Comparison of ENCODE assay signal across 9 cellular contexts in genomic region chr21:31098576-31099005, GRCh38.
DNase-seq lines count a peak whose midpoint lies in the region; ATAC-seq, FAIRE-seq and TF ChIP-seq lines count a peak whose summit lies in the region.
"Had no signal": no experiment of that assay in that cellular context is flagged by ENCODE, and none has a peak within 500 bp of the region (broad histone marks: within the 10 kb centered on the region; RNA-seq: fewer than 3 reads in every experiment).

No MANE protein-coding gene starts in this region.

- CTCF ChIA-PET in HepG2 (lab: Yijun Ruan, JAX; ENCODE audit: low intra/inter-chr PET ratio, low total read pairs), result interaction anchor here (0.9 to 3.4 kb wide), 2 partner anchors 82 to 506 kb away, joined by 9 to 21 read pairs; no protein-coding TSS in a partner anchor

- TF ChIP-seq RAD21 in HepG2 (CRISPR knock-in tag; IDR thresholded peaks at IDR 0.05), result peak; percentile 53; the same call in 1 of the 2 replicates

- 8% methylated on average over 16 of the region's 23 CpGs for WGBS in HepG2 (ENCODE audit: low lambda C conversion rate)

- H3K9ac ChIP-seq in HepG2 (ENCODE audit: insufficient read depth, low read depth, low read length), result no peak overlapping the region

- in situ Hi-C loops in HepG2 (cut with HindIII; ENCODE audit: extremely low pct_ligation_motif_present, low pct_unique_long_range_greater_than_20kb), result loop anchor here (5.0 to 25.0 kb wide), 5 partner anchors 84 to 2011 kb away; partner anchors contain the start of genes KRTAP23-1 and KRTAP27-1

- H3K4me1 ChIP-seq in HepG2 (ENCODE audit: insufficient read depth, low read length), result no peaks in the 10 kb centered on the region

- TF ChIP-seq EP300 in HepG2 (IDR thresholded peaks at IDR 0.05; ENCODE audit: low read depth in 2 of 2, low read length in 2 of 2) (no peak), HepG2 (CRISPR knock-in tag; IDR thresholded peaks at IDR 0.05; ENCODE audit: borderline replicate concordance) (no peak)

- ATAC-seq in HG02798 (IDR thresholded peaks at IDR 0.05; ENCODE audit: poor library complexity, unreplicated experiment) (peak; percentile 53), HepG2 (peak; percentile 95), HG03457 (IDR thresholded peaks at IDR 0.05; ENCODE audit: unreplicated experiment) (no peak)

- no peaks in the 10 kb centered on the region for H3K36me3 ChIP-seq in HepG2 (replicated peaks in 1 of 2; ENCODE audit: control insufficient read depth in 1 of 2, insufficient read depth in 2 of 2, low read length in 2 of 2)

- no peak overlapping the region for H3K27ac ChIP-seq in HepG2 (ENCODE audit: extremely low read length, insufficient read depth, low read length)

- no peak for TF ChIP-seq POLR2A in HepG2 (IDR thresholded peaks at IDR 0.05; ENCODE audit: insufficient read depth in 1 of 2, low read depth in 2 of 2, low read length in 2 of 2)

- TF ChIP-seq CTCF in HepG2 (CRISPR knock-in tag; IDR thresholded peaks at IDR 0.05), result peak; percentile 87

- H3K4me2 ChIP-seq in HepG2 (ENCODE audit: low read depth, low read length), result no peak overlapping the region

- no peaks in the 10 kb centered on the region for H3K9me3 ChIP-seq in HepG2 (ENCODE audit: low read length)

- no peak overlapping the region for H3K4me3 ChIP-seq in HepG2 (replicated peaks in 1 of 3; ENCODE audit: insufficient read depth in 1 of 3, low read depth in 2 of 3, low read length in 3 of 3)

- intact Hi-C loops in HepG2 (cut with micrococcal nuclease; ENCODE audit: unreplicated experiment), result loop anchor here (1.0 kb wide), 2 partner anchors 82 to 506 kb away; no protein-coding TSS in a partner anchor

- DNase-seq in EH (ENCODE audit: low read depth) (peak; percentile 47), NCI-H345 (lab: John Stamatoyannopoulos, UW) (peak; percentile 63), HepG2 (ENCODE audit: low spot score) (peak; percentile 18)
- DNase-seq in activated CD4-positive, CD25-positive, alpha-beta regulatory T cell (lab: John Stamatoyannopoulos, UW), result peak; percentile 50 to 69 (median 58)
- DNase-seq in central memory CD4-positive, alpha-beta T cell, result peak; percentile 50
- DNase-seq in stimulated activated CD4-positive, alpha-beta T cell treated with anti-CD3 and anti-CD28 coated beads, TNF-alpha, amount 100 ng/mL, for 4 hours (ENCODE audit: low read depth in 3 of 3), result peak; percentile 49 to 56 (median 53)

- no TSS peak for BruUV-seq in HepG2 (replicated peaks; lab: Mats Ljungman, UMichigan)

- no peak overlapping the region for H2AFZ ChIP-seq in HepG2 (ENCODE audit: low read length)

- FAIRE-seq in HepG2 (lab: Jason Lieb, UNC), result peak; percentile 32
- FAIRE-seq: endometrium had no signal

- H4K20me1 ChIP-seq in HepG2 (ENCODE audit: insufficient read depth, low read length), result no peaks in the 10 kb centered on the region

- no peaks in the 10 kb centered on the region for H3K79me2 ChIP-seq in HepG2 (ENCODE audit: insufficient read depth, low read length)

- H3K27me3 ChIP-seq in HepG2 (ENCODE audit: control insufficient read depth in 1 of 2, insufficient read depth in 2 of 2, low read length in 2 of 2), result no peaks in the 10 kb centered on the region

- POLR2A ChIA-PET in HepG2 (lab: Yijun Ruan, JAX), result no interaction called here

TF ChIP-seq in HepG2, 621 proteins besides CTCF, POLR2A, EP300 and RAD21 (continues in another document):
- no peak for TF ChIP-seq MAFG (CRISPR knock-in tag; IDR thresholded peaks at IDR 0.05)
- TF ChIP-seq CBX1 (IDR thresholded peaks at IDR 0.05; ENCODE audit: low read depth), result no peak
- peak; percentile 26 for TF ChIP-seq XRCC5 (optimal IDR thresholded peaks at IDR 0.05; ENCODE audit: low read length)
- no peak for TF ChIP-seq ZNF672 (CRISPR knock-in tag; IDR thresholded peaks at IDR 0.05)
- no peak for TF ChIP-seq ZSCAN31 (CRISPR knock-in tag; IDR thresholded peaks at IDR 0.05; ENCODE audit: low read depth)
- TF ChIP-seq RFX5 (IDR thresholded peaks at IDR 0.05; ENCODE audit: low read depth, low read length), result no peak
- TF ChIP-seq ARID2 (CRISPR knock-in tag; IDR thresholded peaks at IDR 0.05; ENCODE audit: borderline replicate concordance), result no peak
- no peak for TF ChIP-seq CAMTA2 (CRISPR knock-in tag; IDR thresholded peaks at IDR 0.05; ENCODE audit: borderline replicate concordance)
- peak; percentile 50 for TF ChIP-seq SMC3 (IDR thresholded peaks at IDR 0.05; ENCODE audit: low read length)
- TF ChIP-seq ZNF768 (CRISPR knock-in tag; IDR thresholded peaks at IDR 0.05), result peak; percentile 21; the same call in 1 of the 2 replicates
- peak; percentile 20; the same call in 1 of the 2 replicates for TF ChIP-seq CBX5 (CRISPR knock-in tag; IDR thresholded peaks at IDR 0.05; ENCODE audit: borderline replicate concordance)
- no peak for TF ChIP-seq ZNF414 (CRISPR knock-in tag; IDR thresholded peaks at IDR 0.05)
- peak; percentile 83 for TF ChIP-seq ZNF121 (CRISPR knock-in tag; IDR thresholded peaks at IDR 0.05)
- TF ChIP-seq RBFOX2 (IDR thresholded peaks at IDR 0.05; ENCODE audit: low read depth, low read length), result no peak
- TF ChIP-seq STAG1 (CRISPR knock-in tag; IDR thresholded peaks at IDR 0.05), result peak; percentile 85
- TF ChIP-seq, protein P1, sequence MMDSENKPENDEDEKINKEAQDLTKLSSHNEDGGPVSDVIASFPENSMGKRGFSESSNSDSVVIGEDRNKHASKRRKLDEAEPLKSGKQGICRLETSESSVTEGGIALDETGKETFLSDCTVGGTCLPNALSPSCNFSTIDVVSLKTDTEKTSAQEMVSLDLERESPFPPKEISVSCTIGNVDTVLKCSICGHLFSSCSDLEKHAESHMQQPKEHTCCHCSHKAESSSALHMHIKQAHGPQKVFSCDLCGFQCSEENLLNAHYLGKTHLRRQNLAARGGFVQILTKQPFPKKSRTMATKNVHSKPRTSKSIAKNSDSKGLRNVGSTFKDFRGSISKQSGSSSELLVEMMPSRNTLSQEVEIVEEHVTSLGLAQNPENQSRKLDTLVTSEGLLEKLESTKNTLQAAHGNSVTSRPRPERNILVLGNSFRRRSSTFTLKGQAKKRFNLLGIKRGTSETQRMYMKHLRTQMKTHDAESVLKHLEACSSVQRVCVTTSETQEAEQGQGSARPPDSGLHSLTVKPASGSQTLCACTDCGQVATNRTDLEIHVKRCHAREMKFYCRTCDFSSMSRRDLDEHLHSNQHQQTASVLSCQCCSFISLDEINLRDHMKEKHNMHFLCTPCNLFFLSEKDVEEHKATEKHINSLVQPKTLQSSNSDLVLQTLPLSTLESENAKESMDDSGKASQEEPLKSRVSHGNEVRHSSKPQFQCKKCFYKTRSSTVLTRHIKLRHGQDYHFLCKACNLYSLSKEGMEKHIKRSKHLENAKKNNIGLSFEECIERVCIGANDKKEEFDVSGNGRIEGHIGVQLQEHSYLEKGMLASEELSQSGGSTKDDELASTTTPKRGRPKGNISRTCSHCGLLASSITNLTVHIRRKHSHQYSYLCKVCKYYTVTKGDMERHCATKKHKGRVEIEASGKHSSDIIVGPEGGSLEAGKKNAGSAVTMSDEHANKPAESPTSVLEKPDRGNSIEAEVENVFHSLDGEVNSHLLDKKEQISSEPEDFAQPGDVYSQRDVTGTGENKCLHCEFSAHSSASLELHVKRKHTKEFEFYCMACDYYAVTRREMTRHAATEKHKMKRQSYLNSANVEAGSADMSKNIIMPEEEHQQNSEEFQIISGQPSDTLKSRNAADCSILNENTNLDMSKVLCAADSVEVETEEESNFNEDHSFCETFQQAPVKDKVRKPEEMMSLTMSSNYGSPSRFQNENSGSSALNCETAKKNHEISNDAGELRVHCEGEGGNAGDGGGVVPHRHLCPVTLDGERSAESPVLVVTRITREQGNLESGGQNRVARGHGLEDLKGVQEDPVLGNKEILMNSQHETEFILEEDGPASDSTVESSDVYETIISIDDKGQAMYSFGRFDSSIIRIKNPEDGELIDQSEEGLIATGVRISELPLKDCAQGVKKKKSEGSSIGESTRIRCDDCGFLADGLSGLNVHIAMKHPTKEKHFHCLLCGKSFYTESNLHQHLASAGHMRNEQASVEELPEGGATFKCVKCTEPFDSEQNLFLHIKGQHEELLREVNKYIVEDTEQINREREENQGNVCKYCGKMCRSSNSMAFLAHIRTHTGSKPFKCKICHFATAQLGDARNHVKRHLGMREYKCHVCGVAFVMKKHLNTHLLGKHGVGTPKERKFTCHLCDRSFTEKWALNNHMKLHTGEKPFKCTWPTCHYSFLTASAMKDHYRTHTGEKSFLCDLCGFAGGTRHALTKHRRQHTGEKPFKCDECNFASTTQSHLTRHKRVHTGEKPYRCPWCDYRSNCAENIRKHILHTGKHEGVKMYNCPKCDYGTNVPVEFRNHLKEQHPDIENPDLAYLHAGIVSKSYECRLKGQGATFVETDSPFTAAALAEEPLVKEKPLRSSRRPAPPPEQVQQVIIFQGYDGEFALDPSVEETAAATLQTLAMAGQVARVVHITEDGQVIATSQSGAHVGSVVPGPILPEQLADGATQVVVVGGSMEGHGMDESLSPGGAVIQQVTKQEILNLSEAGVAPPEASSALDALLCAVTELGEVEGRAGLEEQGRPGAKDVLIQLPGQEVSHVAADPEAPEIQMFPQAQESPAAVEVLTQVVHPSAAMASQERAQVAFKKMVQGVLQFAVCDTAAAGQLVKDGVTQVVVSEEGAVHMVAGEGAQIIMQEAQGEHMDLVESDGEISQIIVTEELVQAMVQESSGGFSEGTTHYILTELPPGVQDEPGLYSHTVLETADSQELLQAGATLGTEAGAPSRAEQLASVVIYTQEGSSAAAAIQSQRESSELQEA (CRISPR knock-in tag; IDR thresholded peaks at IDR 0.05; ENCODE audit: not compliant biosample characterization), result no peak
